In genomic region chr5:135834639-135835529, GRCh38 we compare ENCODE assay signal across 1 cellular context.
TF ChIP-seq lines count a peak whose summit lies in the region.

TSS of gene SLC25A48 (plus strand) at chr5:135834663. CDS start at chr5:135834848, 185 bp downstream.

TF ChIP-seq in HepG2, 621 proteins besides CTCF, POLR2A, EP300 and RAD21 (continued from another document):
- TF ChIP-seq ZFP91 (CRISPR knock-in tag; IDR thresholded peaks at IDR 0.05; ENCODE audit: borderline replicate concordance) (peak; percentile 87), HMGXB4 (CRISPR knock-in tag; IDR thresholded peaks at IDR 0.05; ENCODE audit: borderline replicate concordance in 1 of 2, low read depth in 1 of 2) (peak; percentile 69 to 78; a peak in 3 of 4 replicates), XRCC5 (optimal IDR thresholded peaks at IDR 0.05; ENCODE audit: low read length) (peak; percentile 84), LCORL (IDR thresholded peaks at IDR 0.05) (no peak), LCORL (CRISPR knock-in tag; IDR thresholded peaks at IDR 0.05) (no peak), NFYC (CRISPR knock-in tag; IDR thresholded peaks at IDR 0.05) (peak; percentile 37; the same call in 1 of the 2 replicates), KLF12 (CRISPR knock-in tag; IDR thresholded peaks at IDR 0.05; ENCODE audit: borderline replicate concordance) (0 out of 2 replicates have a peak, but pooled peaks have one; percentile 36), HDAC1 (CRISPR knock-in tag; IDR thresholded peaks at IDR 0.05) (no peak), THRA (CRISPR knock-in tag; IDR thresholded peaks at IDR 0.05; ENCODE audit: borderline replicate concordance) (peak; percentile 34; the same call in 1 of the 2 replicates), MED1 (CRISPR knock-in tag; IDR thresholded peaks at IDR 0.05) (0 out of 2 replicates have a peak, but pooled peaks have one; percentile 9), ZNF83 (CRISPR knock-in tag; IDR thresholded peaks at IDR 0.05; ENCODE audit: borderline replicate concordance) (no peak), E2F1 (CRISPR knock-in tag; IDR thresholded peaks at IDR 0.05) (0 out of 2 replicates have a peak, but pooled peaks have one; percentile 50), ZNF768 (CRISPR knock-in tag; IDR thresholded peaks at IDR 0.05) (0 out of 2 replicates have a peak, but pooled peaks have one; percentile 29), YEATS2 (CRISPR knock-in tag; IDR thresholded peaks at IDR 0.05; ENCODE audit: borderline replicate concordance) (0 out of 2 replicates have a peak, but pooled peaks have one; percentile 1), SMAD9 (CRISPR knock-in tag; IDR thresholded peaks at IDR 0.05) (no peak), ZNF430 (CRISPR knock-in tag; IDR thresholded peaks at IDR 0.05) (0 out of 2 replicates have a peak, but pooled peaks have one; percentile 41), MAZ (IDR thresholded peaks at IDR 0.05; ENCODE audit: borderline replicate concordance, low read depth, low read length) (no peak), MAZ (CRISPR knock-in tag; IDR thresholded peaks at IDR 0.05; ENCODE audit: low read depth) (no peak), UBTF (CRISPR knock-in tag; IDR thresholded peaks at IDR 0.05) (peak; percentile 92), TFDP2 (CRISPR knock-in tag; IDR thresholded peaks at IDR 0.05) (peak; percentile 57), CREM (IDR thresholded peaks at IDR 0.05) (no peak), CREM (CRISPR knock-in tag; IDR thresholded peaks at IDR 0.05) (no peak)
